Comparison of ENCODE assay signal across 8 cellular contexts in genomic region chr1:171743014-171743870, GRCh38. TPM values are rescaled to one million over a fixed set of nuclear protein-coding genes. Genes with fewer than 3 reads are reported as not detected.
A peak's percentile ranks its signal among the peaks of the same experiment; 100 is the strongest.
DNase-seq lines count a peak whose midpoint lies in the region; ATAC-seq and TF ChIP-seq lines count a peak whose summit lies in the region.

No MANE protein-coding gene starts in this region.

- H3K27ac ChIP-seq in DND-41 (ENCODE audit: low read length) (peak overlapping the region; percentile 96), gastrocnemius medialis (peak overlapping the region; percentile 95 to 99 (median 98))

- H3K36me3 ChIP-seq in DND-41 (ENCODE audit: insufficient read depth, low read length) (peaks cover 7% of the 10 kb centered on the region; the same call in 1 of the 2 replicates), gastrocnemius medialis (no peaks in the 10 kb centered on the region)

- H3K9ac ChIP-seq in DND-41 (ENCODE audit: low read depth, low read length): peak overlapping the region; percentile 87

- H3K9me3 ChIP-seq in DND-41 (ENCODE audit: insufficient read depth, low read length, severe bottlenecking): no peaks in the 10 kb centered on the region
- H3K9me3 ChIP-seq in gastrocnemius medialis: no peaks in the 10 kb centered on the region

- no peaks in the 10 kb centered on the region for H3K27me3 ChIP-seq in DND-41 (ENCODE audit: insufficient read depth, low read length, poor library complexity)
- no peaks in the 10 kb centered on the region for H3K27me3 ChIP-seq in gastrocnemius medialis

- no peaks in the 10 kb centered on the region for H4K20me1 ChIP-seq in DND-41 (ENCODE audit: insufficient read depth, low read length)

- TF ChIP-seq POLR2A in gastrocnemius medialis (IDR thresholded peaks at IDR 0.05): peak; percentile 59 to 65

- H3K79me2 ChIP-seq in DND-41 (ENCODE audit: insufficient read depth, low read length): peaks cover 32% of the 10 kb centered on the region

- H3K4me3 ChIP-seq in DND-41 (ENCODE audit: low read depth in 1 of 2, low read length in 2 of 2): peak overlapping the region; percentile 86 to 87; a peak in 3 of 4 replicates
- H3K4me3 ChIP-seq in iPS-11a (ENCODE audit: low read depth, low read length): peak overlapping the region; percentile 95
- H3K4me3 ChIP-seq in gastrocnemius medialis: peak overlapping the region; percentile 84 to 97 (median 94)

- TF ChIP-seq CTCF in DND-41 (IDR thresholded peaks at IDR 0.05; ENCODE audit: borderline replicate concordance, extremely low read depth, low read length, poor library complexity, severe bottlenecking) (no peak), gastrocnemius medialis (IDR thresholded peaks at IDR 0.05 in 4 of 5, conservative IDR thresholded peaks at IDR 0.05 in 1 of 5) (no peak)

- H3K4me2 ChIP-seq in DND-41 (ENCODE audit: insufficient read depth, low read length): peak overlapping the region; percentile 82

- H2AFZ ChIP-seq in DND-41 (ENCODE audit: low read depth, low read length): peak overlapping the region; percentile 89

- in situ Hi-C loops in gastrocnemius medialis (cut with MboI; ENCODE audit: low sequenced_read_pairs in 4 of 4): loop anchor here in 2 of 4 donors (5.0 to 25.0 kb wide), 4 partner anchors 39 to 258 kb away; partner anchors contain the start of genes PRRC2C (in 2 of the 2) and METTL13 (in 1 of the 2)

- no peak for ATAC-seq in DND-41 (ENCODE audit: insufficient read depth, low read depth)
- peak; percentile 55 to 57 for ATAC-seq in gastrocnemius medialis

- intact Hi-C loops in gastrocnemius medialis (cut with DNase I; ENCODE audit: low total_unique reads): loop anchor here (1.0 to 10.0 kb wide), 6 partner anchors 26 to 1848 kb away; partner anchors contain the start of genes FMO4, METTL13, SCYL3 and SUCO

- peaks cover 38% of the 10 kb centered on the region for H3K4me1 ChIP-seq in DND-41 (ENCODE audit: insufficient read depth, low read length)
- H3K4me1 ChIP-seq in gastrocnemius medialis: peaks cover 24 to 30% of the 10 kb centered on the region in 2 donors

- no peak for DNase-seq in DND-41
- DNase-seq in NCI-H1048 (lab: John Stamatoyannopoulos, UW): peak; percentile 60
- DNase-seq in amniotic stem cell (lab: John Stamatoyannopoulos, UW): peak; percentile 47
- DNase-seq in gastrocnemius medialis: peak; percentile 7 to 18
- DNase-seq in AML-193 (lab: John Stamatoyannopoulos, UW): no peak
- no peak for DNase-seq in HT-29 (ENCODE audit: low spot score)
- DNase-seq in NCI-H2081 treated with DMSO at 0.1 percent for 48 hours (lab: John Stamatoyannopoulos, UW): no peak

RNA-seq across cellular contexts. Expression of gene VAMP4, which starts 1.4 kb away (rescaled TPM):
- 10 to 100 TPM in 1 of 4 donors, 1 to 10 TPM in 3; 4.6 to 11.1 (median 5.0) TPM for total RNA-seq in gastrocnemius medialis
- total RNA-seq in HT-29 (2014; rRNA removed; shearing (Covaris generic)): 0.15 and 0.39 TPM in 2 replicates

RNA-seq across cellular contexts. Expression of gene METTL13, which starts 38.2 kb away (rescaled TPM):
- 10 to 100 TPM; 18.6 to 32.8 (median 23.5) TPM for total RNA-seq in gastrocnemius medialis
- 38.8 and 39.4 TPM in 2 replicates for total RNA-seq in HT-29 (2014; rRNA removed; shearing (Covaris generic))

Comparison
In these comparisons a context has a peak if more than half of its experiments do, and no peak if none do; other contexts are left out.
1. DNase-seq: peak in NCI-H1048 (single experiment), amniotic stem cell (single experiment) and gastrocnemius medialis (2 of 2); none in DND-41 (single experiment), AML-193 (0 of 2), HT-29 (single experiment) and NCI-H2081 treated with DMSO at 0.1 percent for 48 hours (single experiment).
2. Peak in every context shown above with its lines, with median percentiles within 50 percentile points of each other: H3K4me3 ChIP-seq.